ENCODE assay signal across 28 cellular contexts in the genomic region with DNA sequence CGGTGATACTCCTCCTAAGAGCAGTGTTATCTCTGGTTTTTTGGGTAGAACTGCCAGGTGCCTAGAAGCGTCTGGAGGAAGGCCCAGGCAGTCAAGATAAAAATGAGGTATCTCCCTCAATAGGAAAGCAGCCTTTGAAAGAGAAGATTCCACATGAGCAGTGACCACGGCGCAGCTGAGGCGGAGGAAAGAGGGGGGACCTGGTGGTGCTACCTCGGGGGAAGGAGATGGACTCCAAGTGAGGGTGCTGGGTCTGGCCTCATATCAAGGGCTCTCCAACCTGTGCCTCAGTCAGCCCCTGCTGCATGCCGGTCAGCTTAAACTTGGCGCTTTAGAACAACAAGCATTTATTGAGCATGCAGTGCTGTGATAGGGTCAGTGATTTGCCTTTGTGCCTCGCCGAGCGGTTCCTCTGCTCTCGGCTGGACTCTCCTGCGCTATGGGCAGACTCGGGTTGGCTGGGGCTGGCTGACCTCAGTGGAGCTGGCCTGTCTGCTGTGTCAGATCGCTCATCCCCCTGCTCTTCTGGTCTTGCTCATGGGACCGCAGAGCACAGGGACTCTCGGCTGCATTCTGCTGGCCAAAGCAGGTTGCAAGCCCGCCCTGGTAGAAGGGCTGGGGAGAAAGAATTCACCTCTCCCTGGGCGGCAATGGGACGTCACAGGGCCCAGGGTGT.
"Had no signal": no experiment of that assay in that cellular context is flagged by ENCODE, and none has a peak within 500 bp of the region (broad histone marks: within the 10 kb centered on the region; RNA-seq: fewer than 3 reads in every experiment).

No MANE protein-coding gene starts in this region.

- DNase-seq: activated CD4-positive, alpha-beta memory T cell treated with anti-CD3 and anti-CD28 coated beads, Interleukin-2, amount 10 ng/mL, durations not matched to agents 7 days and 5 days; activated CD4-positive, alpha-beta T cell treated with anti-CD3 and anti-CD28 coated beads, Interleukin-2, amount 10 ng/mL, durations not matched to agents 7 days and 5 days; activated T-cell treated with anti-CD3 and anti-CD28 coated beads, Interleukin-2, amount 50 U/mL, for 48 hours; adrenal gland; aorta; body of pancreas; effector memory CD8-positive, alpha-beta T cell; erythroblast; heart left ventricle; left ventricle myocardium superior; mammary epithelial cell; pancreas; psoas muscle; stimulated activated CD4-positive, alpha-beta T cell treated with anti-CD3 and anti-CD28 coated beads, Interleukin-2, amount 100 ng/mL, for 24 hours; stimulated activated naive B cell treated with anti-CD40 and anti-IgM and Interleukin-4, amounts not matched to agents 10 μg/mL and 1 μg/mL and 100 μg/mL, for 72 hours; stomach; T-helper 17 cell; T1000; thyroid gland; upper lobe of right lung; WERI-Rb-1 had no signal

- H3K27ac Mint-ChIP-seq: activated CD4-positive, alpha-beta memory T cell treated with anti-CD3 and anti-CD28 coated beads, Interleukin-2, amount 10 ng/mL, durations not matched to agents 7 days and 5 days; activated CD4-positive, alpha-beta T cell treated with anti-CD3 and anti-CD28 coated beads, Interleukin-2, amount 10 ng/mL, durations not matched to agents 7 days and 5 days; activated naive CD8-positive, alpha-beta T cell; activated T-helper 2 cell treated with anti-CD3 and anti-CD28 coated beads, Interferon-gamma antibody, Interleukin-2, Interleukin-4, amounts not matched to agents 10 μg/mL and 5 μg/mL and 100 μg/mL, durations not matched to agents 14 hours and 24 hours and 36 hours; effector memory CD8-positive, alpha-beta T cell; nephron; stimulated activated naive B cell treated with anti-CD40 and anti-IgM and Interleukin-4, amounts not matched to agents 10 μg/mL and 1 μg/mL and 100 μg/mL, for 72 hours; T-helper 17 cell had no signal

- H3K36me3 Mint-ChIP-seq: activated naive CD8-positive, alpha-beta T cell; stimulated activated naive B cell treated with anti-CD40 and anti-IgM and Interleukin-4, amounts not matched to agents 10 μg/mL and 1 μg/mL and 100 μg/mL, for 72 hours had no signal

- H3K4me3 ChIP-seq: adrenal gland, body of pancreas, coronary artery, heart left ventricle, pancreas, psoas muscle, smooth muscle cell, stomach, thyroid gland, upper lobe of right lung had no signal

- H3K27ac ChIP-seq: adrenal gland, body of pancreas, coronary artery, heart left ventricle, pancreas, psoas muscle, stomach, thyroid gland, upper lobe of right lung, WERI-Rb-1 had no signal

- H3K9me3 Mint-ChIP-seq: activated CD4-positive, alpha-beta memory T cell treated with anti-CD3 and anti-CD28 coated beads, Interleukin-2, amount 10 ng/mL, durations not matched to agents 7 days and 5 days; activated CD4-positive, alpha-beta T cell treated with anti-CD3 and anti-CD28 coated beads, Interleukin-2, amount 10 ng/mL, durations not matched to agents 7 days and 5 days; activated T-helper 2 cell treated with anti-CD3 and anti-CD28 coated beads, Interferon-gamma antibody, Interleukin-2, Interleukin-4, amounts not matched to agents 10 μg/mL and 5 μg/mL and 100 μg/mL, durations not matched to agents 14 hours and 24 hours and 36 hours; effector memory CD8-positive, alpha-beta T cell had no signal

- ATAC-seq: activated CD4-positive, CD25-positive, alpha-beta regulatory T cell treated with anti-CD3 and anti-CD28 coated beads, Interleukin-2, amount 50 U/mL, for 24 hours; body of pancreas; effector memory CD8-positive, alpha-beta T cell; heart left ventricle; left ventricle myocardium superior; pancreas; psoas muscle; SK-N-SH treated with all-trans-retinoic acid at 6 μM for 48 hours; stimulated activated naive B cell treated with anti-CD40 and anti-IgM and Interleukin-4, amounts not matched to agents 10 μg/mL and 1 μg/mL and 100 μg/mL, for 72 hours; T-helper 17 cell; upper lobe of right lung had no signal

- H3K9me3 ChIP-seq: adrenal gland, body of pancreas, heart left ventricle, pancreas, psoas muscle, stomach, thyroid gland, upper lobe of right lung had no signal

- H3K27me3 Mint-ChIP-seq: activated CD4-positive, alpha-beta memory T cell treated with anti-CD3 and anti-CD28 coated beads, Interleukin-2, amount 10 ng/mL, durations not matched to agents 7 days and 5 days; activated CD4-positive, alpha-beta T cell treated with anti-CD3 and anti-CD28 coated beads, Interleukin-2, amount 10 ng/mL, durations not matched to agents 7 days and 5 days had no signal

- H3K27me3 ChIP-seq: adrenal gland, body of pancreas, pancreas, thyroid gland, upper lobe of right lung had no signal

- H3K4me1 Mint-ChIP-seq: activated CD4-positive, alpha-beta memory T cell treated with anti-CD3 and anti-CD28 coated beads, Interleukin-2, amount 10 ng/mL, durations not matched to agents 7 days and 5 days; activated CD4-positive, alpha-beta T cell treated with anti-CD3 and anti-CD28 coated beads, Interleukin-2, amount 10 ng/mL, durations not matched to agents 7 days and 5 days; stimulated activated naive B cell treated with anti-CD40 and anti-IgM and Interleukin-4, amounts not matched to agents 10 μg/mL and 1 μg/mL and 100 μg/mL, for 72 hours; T-helper 17 cell had no signal

- H3K36me3 ChIP-seq: adrenal gland, heart left ventricle, pancreas, stomach, thyroid gland, upper lobe of right lung, WERI-Rb-1 had no signal

- H3K4me1 ChIP-seq: adrenal gland, body of pancreas, pancreas, psoas muscle, stomach, upper lobe of right lung had no signal

- H3K4me3 Mint-ChIP-seq: activated CD4-positive, alpha-beta memory T cell treated with anti-CD3 and anti-CD28 coated beads, Interleukin-2, amount 10 ng/mL, durations not matched to agents 7 days and 5 days; activated CD4-positive, alpha-beta T cell treated with anti-CD3 and anti-CD28 coated beads, Interleukin-2, amount 10 ng/mL, durations not matched to agents 7 days and 5 days; activated naive CD8-positive, alpha-beta T cell; effector memory CD8-positive, alpha-beta T cell; nephron; stimulated activated naive B cell treated with anti-CD40 and anti-IgM and Interleukin-4, amounts not matched to agents 10 μg/mL and 1 μg/mL and 100 μg/mL, for 72 hours; T-helper 17 cell had no signal

- H3K4me2 ChIP-seq: smooth muscle cell had no signal
